Comparison of ENCODE assay signal across 18 cellular contexts in the genomic region with DNA sequence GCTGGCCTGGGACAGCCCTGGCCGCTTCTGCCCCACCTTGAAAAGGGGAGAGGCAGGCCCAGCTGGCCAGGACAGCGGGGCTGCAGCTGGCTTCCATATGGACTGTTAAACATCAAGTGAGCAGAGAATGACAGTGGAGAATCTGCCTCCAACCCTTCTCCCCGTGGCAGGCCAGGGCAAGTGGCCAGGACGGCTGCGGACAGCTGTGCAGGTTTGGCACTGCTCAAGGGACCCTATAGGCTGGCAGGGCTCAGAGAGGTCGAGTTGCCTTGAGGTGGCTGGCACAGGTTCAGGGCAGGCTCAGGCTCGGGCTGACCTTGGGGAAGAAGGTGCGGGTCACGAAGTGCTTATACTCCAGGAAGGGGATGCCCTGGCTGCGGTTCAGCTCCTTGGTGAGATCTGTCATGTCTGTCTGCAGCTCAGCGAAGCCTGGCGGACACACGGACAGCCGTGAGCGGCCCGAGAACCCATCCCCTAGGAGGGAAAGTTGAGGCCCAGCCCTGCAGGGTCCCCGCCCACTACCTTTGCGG. TPM values are rescaled to one million over a fixed set of nuclear protein-coding genes. Genes with fewer than 3 reads are reported as not detected.
DNase-seq lines count a peak whose midpoint lies in the region; ATAC-seq, FAIRE-seq and TF ChIP-seq lines count a peak whose summit lies in the region.
"Had no signal": no experiment of that assay in that cellular context is flagged by ENCODE, and none has a peak within 500 bp of the region (broad histone marks: within the 10 kb centered on the region; RNA-seq: fewer than 3 reads in every experiment).

No MANE protein-coding gene starts in this region.

- H4K20me1 ChIP-seq in H1 (replicated peaks in 1 of 2; ENCODE audit: control insufficient read depth in 1 of 2, insufficient read depth in 2 of 2, low read length in 2 of 2), result no peaks in the 10 kb centered on the region

- H3K27me3 ChIP-seq in H1 (replicated peaks in 1 of 4; ENCODE audit: control insufficient read depth in 3 of 4, extremely low read depth in 1 of 4, insufficient read depth in 3 of 4, low read length in 3 of 4), result no peaks in the 10 kb centered on the region
- H3K27me3 ChIP-seq in mesenchymal stem cell (ENCODE audit: control insufficient read depth in 1 of 2, insufficient read depth in 1 of 2, low read length in 2 of 2), result no peaks in the 10 kb centered on the region
- no peaks in the 10 kb centered on the region for H3K27me3 ChIP-seq in aorta (ENCODE audit: control insufficient read depth in 1 of 2, insufficient read depth in 2 of 2, low read length in 1 of 2)

- H4K91ac ChIP-seq in H1 (replicated peaks; ENCODE audit: insufficient read length, low read length) (no peak overlapping the region), mesenchymal stem cell (ENCODE audit: low read length) (peak overlapping the region; percentile 41)

- H3K36me3 ChIP-seq in H1 (ENCODE audit: control insufficient read depth in 2 of 4, insufficient read depth in 4 of 4, low read length in 3 of 4) (no peaks in the 10 kb centered on the region), mesenchymal stem cell (ENCODE audit: control insufficient read depth in 1 of 2, insufficient read depth in 2 of 2, low read depth in 1 of 2, low read length in 2 of 2) (peaks cover 84% of the 10 kb centered on the region in 2 experiments), urinary bladder (ENCODE audit: insufficient read depth) (peaks cover 2% of the 10 kb centered on the region), aorta (ENCODE audit: control insufficient read depth in 1 of 2, insufficient read depth in 2 of 2, low read length in 1 of 2) (peaks cover 0 to 2% of the 10 kb centered on the region in 2 donors)

- WGBS in H1 (ENCODE audit: extremely low coverage in 1 of 2, insufficient coverage in 1 of 2, insufficient read length in 1 of 2, insufficient replicate concordance in 2 of 2, low coverage in 1 of 2, low lambda C conversion rate in 2 of 2, missing lambda C conversion rate in 1 of 2), 2 experiments, result 89% methylated on average over 18 of the region's 18 CpGs; no CpG with 5 or more reads in 1 of the 2 experiments
- WGBS in mesenchymal stem cell, result 84% methylated on average over 18 of the region's 18 CpGs
- 59% methylated on average over 18 of the region's 18 CpGs for WGBS in urinary bladder
- 80 to 87% methylated on average over 16 to 18 of the region's 18 CpGs for WGBS in aorta, 2 donors

- H3K9me3 ChIP-seq in H1 (ENCODE audit: insufficient read depth in 2 of 2, low read depth in 1 of 2, low read length in 1 of 2) (no peaks in the 10 kb centered on the region), mesenchymal stem cell (ENCODE audit: control insufficient read depth, low read length) (no peaks in the 10 kb centered on the region), aorta (ENCODE audit: control insufficient read depth, low read length) (no peaks in the 10 kb centered on the region)

- H3K18ac ChIP-seq in H1 (ENCODE audit: extremely low read depth, low read length) (peak overlapping the region; percentile 60; the same call in 1 of the 2 replicates), mesenchymal stem cell (ENCODE audit: low read depth in 1 of 2, low read length in 2 of 2) (no peak overlapping the region)

- H3K23ac ChIP-seq in H1 (ENCODE audit: insufficient read length) (no peak overlapping the region), mesenchymal stem cell (ENCODE audit: low read length in 2 of 2) (no peak overlapping the region)

- H3K14ac ChIP-seq in H1 (ENCODE audit: insufficient read length) (no peak overlapping the region), mesenchymal stem cell (ENCODE audit: low read length in 2 of 2) (no peak overlapping the region)

- no peaks in the 10 kb centered on the region for H3K79me2 ChIP-seq in H1 (ENCODE audit: control insufficient read depth in 1 of 2, insufficient read depth in 2 of 2, low read length in 2 of 2)

- H3K56ac ChIP-seq in H1 (replicated peaks; ENCODE audit: insufficient read length, low read depth, low read length), result no peak overlapping the region

- H4K8ac ChIP-seq in H1 (ENCODE audit: extremely low read depth, insufficient read depth, low read length) (no peak overlapping the region; the same call in 1 of the 2 replicates), mesenchymal stem cell (ENCODE audit: low read length) (no peak overlapping the region)

- H2BK120ac ChIP-seq in H1 (replicated peaks; ENCODE audit: low read depth, low read length) (no peak overlapping the region), mesenchymal stem cell (ENCODE audit: low read depth, low read length) (no peak overlapping the region)

- no peak overlapping the region for H4K5ac ChIP-seq in H1 (ENCODE audit: insufficient read length, low read depth, low read length)

- no peak overlapping the region for H2BK15ac ChIP-seq in H1 (ENCODE audit: low read length)
- no peak overlapping the region for H2BK15ac ChIP-seq in mesenchymal stem cell (ENCODE audit: low read depth, poor library complexity, severe bottlenecking)

- TF ChIP-seq CTCF in H1 (IDR thresholded peaks at IDR 0.05; ENCODE audit: control extremely low read depth in 1 of 3, insufficient read depth in 1 of 3, low read depth in 1 of 3, low read length in 3 of 3), result no peak

- no peak for TF ChIP-seq EP300 in H1 (IDR thresholded peaks at IDR 0.05; ENCODE audit: borderline replicate concordance in 1 of 2, low read depth in 2 of 2, low read length in 2 of 2)

- H3K27ac ChIP-seq in H1 (ENCODE audit: low read depth, low read length) (no peak overlapping the region), mesenchymal stem cell (ENCODE audit: low read length, poor library complexity, severe bottlenecking) (no peak overlapping the region), urinary bladder (ENCODE audit: low read depth) (peak overlapping the region; percentile 54), aorta (ENCODE audit: low read depth in 1 of 2, low read length in 2 of 2) (no peak overlapping the region)

- POLR2A ChIA-PET in H1 (lab: Charles Lee; ENCODE audit: partially characterized antibody), result no interaction called here

- TF ChIP-seq POLR2A in H1 (IDR thresholded peaks at IDR 0.05; ENCODE audit: control extremely low read depth in 1 of 2, low read depth in 2 of 2, low read length in 2 of 2), result no peak

- no peak overlapping the region for H2AFZ ChIP-seq in H1 (ENCODE audit: low read length)
- H2AFZ ChIP-seq in mesenchymal stem cell (ENCODE audit: low read depth, low read length), result no peak overlapping the region

- no peak overlapping the region for H2BK20ac ChIP-seq in H1 (ENCODE audit: low read length)

- no peak for ATAC-seq in aorta (ENCODE audit: low FRiP score)
- ATAC-seq: activated naive CD4-positive, alpha-beta T cell treated with anti-CD3 and anti-CD28 coated beads, Interleukin-2, amount 50 U/mL, for 72 hours; activated T-cell treated with anti-CD3 and anti-CD28 coated beads, Interleukin-2, amount 50 U/mL, for 4 hours; left lobe of liver; PC-3 had no signal

- no peak for FAIRE-seq in H1 (lab: Jason Lieb, UNC)
- FAIRE-seq: bronchial epithelial cell had no signal

- H3K23me2 ChIP-seq in H1 (ENCODE audit: low read depth, low read length), result no peaks in the 10 kb centered on the region

- H3K4me1 ChIP-seq in H1 (replicated peaks in 1 of 4; ENCODE audit: control insufficient read depth in 3 of 4, insufficient read depth in 4 of 4, low read length in 3 of 4), result no peaks in the 10 kb centered on the region
- peaks cover 10% of the 10 kb centered on the region for H3K4me1 ChIP-seq in mesenchymal stem cell (ENCODE audit: control insufficient read depth, insufficient read depth, low read depth, low read length)
- H3K4me1 ChIP-seq in urinary bladder (ENCODE audit: insufficient read depth), result no peaks in the 10 kb centered on the region
- no peaks in the 10 kb centered on the region for H3K4me1 ChIP-seq in aorta (ENCODE audit: control insufficient read depth in 1 of 2, insufficient read depth in 2 of 2, low read length in 2 of 2)

- H3K4me3 ChIP-seq in H1 (ENCODE audit: extremely low read depth in 1 of 4, insufficient read depth in 2 of 4, low read depth in 3 of 4, low read length in 4 of 4) (no peak overlapping the region), mesenchymal stem cell (ENCODE audit: insufficient read depth in 1 of 2, low read depth in 1 of 2, low read length in 2 of 2) (no peak overlapping the region), urinary bladder (ENCODE audit: low read depth, low read length) (no peak overlapping the region), aorta (ENCODE audit: low read length in 2 of 2) (no peak overlapping the region)

- no peak overlapping the region for H2BK5ac ChIP-seq in H1 (ENCODE audit: low read depth, low read length)
- no peak overlapping the region for H2BK5ac ChIP-seq in mesenchymal stem cell (ENCODE audit: low read depth, low read length, poor library complexity, severe bottlenecking)

- in situ Hi-C loops in G401 (cut with HindIII; ENCODE audit: low sequenced_read_pairs), result no loop called here

- H3K4ac ChIP-seq in H1 (replicated peaks; ENCODE audit: insufficient read length, low read depth, low read length), result no peak overlapping the region
- H3K4ac ChIP-seq in mesenchymal stem cell (ENCODE audit: low read depth in 1 of 2, low read length in 2 of 2), result no peak overlapping the region

- peak; percentile 45 to 73 for DNase-seq in NCI-H524 (lab: John Stamatoyannopoulos, UW)
- no peak for DNase-seq in H1 (ENCODE audit: low read depth in 1 of 2, low spot score in 2 of 2)
- no peak for DNase-seq in mesenchymal stem cell
- DNase-seq in aorta, result no peak
- no peak for DNase-seq in G401 (ENCODE audit: low spot score)
- DNase-seq in stimulated activated naive CD4-positive, alpha-beta T cell (lab: John Stamatoyannopoulos, UW), result no peak
- DNase-seq: activated CD4-positive, alpha-beta memory T cell treated with anti-CD3 and anti-CD28 coated beads for 36 hours; activated T-cell treated with anti-CD3 and anti-CD28 coated beads, Interleukin-2, amount 50 U/mL, for 4 hours; effector CD8-positive, alpha-beta T cell; NCI-H526 treated with DMSO at 0.1 percent for 48 hours; nephron progenitor cell; PC-3 had no signal

- CTCF ChIA-PET in H1 (lab: Charles Lee; ENCODE audit: partially characterized antibody), result interaction anchor here (0.9 to 4.3 kb wide), 9 partner anchors 9 to 92 kb away, joined by 3 to 20 read pairs (median 5); no protein-coding TSS in a partner anchor

- intact Hi-C loops in aorta (cut with DNase I), result no loop called here

- H2AK5ac ChIP-seq in H1 (ENCODE audit: low read depth, low read length), result no peak overlapping the region
- H2AK5ac ChIP-seq in mesenchymal stem cell (ENCODE audit: low read length, severe bottlenecking), result no peak overlapping the region

- H3K9ac ChIP-seq in H1 (replicated peaks in 1 of 4; ENCODE audit: extremely low read depth in 1 of 4, low read depth in 3 of 4, low read length in 3 of 4), result no peak overlapping the region
- H3K9ac ChIP-seq in mesenchymal stem cell (ENCODE audit: low read length), result no peak overlapping the region

- no peaks in the 10 kb centered on the region for H3K79me1 ChIP-seq in H1 (ENCODE audit: low read depth, low read length)
- H3K79me1 ChIP-seq in mesenchymal stem cell (replicated peaks; ENCODE audit: low read length, poor library complexity, severe bottlenecking), result peaks cover 2% of the 10 kb centered on the region

- H3K4me2 ChIP-seq in H1 (ENCODE audit: insufficient read depth in 1 of 2, low read depth in 2 of 2, low read length in 2 of 2) (no peak overlapping the region), mesenchymal stem cell (ENCODE audit: low read length, poor library complexity, severe bottlenecking) (no peak overlapping the region)

- no peak for TF ChIP-seq RAD21 in H1 (IDR thresholded peaks at IDR 0.05 in 1 of 2, conservative IDR thresholded peaks at IDR 0.05 in 1 of 2; ENCODE audit: low read depth in 2 of 2, low read length in 2 of 2)

- H2BK12ac ChIP-seq in H1 (ENCODE audit: low read depth, low read length) (no peak overlapping the region), mesenchymal stem cell (ENCODE audit: low read length in 2 of 2) (no peak overlapping the region)

RNA-seq across cellular contexts. Expression of a gene that starts 24.3 kb away (rescaled TPM):
- total RNA-seq in H1 (2021; fragmentation: NEBNext Ultra II Directional; extraction: Animal tissue kit (Norgen Biotek cat#: 25700)), result not detected in 2 replicates
- polyA plus RNA-seq in H1 (2011; rRNA removed), result not detected in 2 replicates
- polyA plus RNA-seq in H1 (2011; cell fraction: cytosol; rRNA removed), result not detected
- polyA plus RNA-seq in H1 (2011; cell fraction: nucleus; rRNA removed), result not detected
- not detected in 4 replicates for polyA plus RNA-seq in H1 (2012, experiment 1 of 2)
- polyA plus RNA-seq in H1 (2012, experiment 2 of 2), result not detected
- not detected for polyA plus RNA-seq in H1 (2013, experiment 1 of 2)
- not detected for polyA plus RNA-seq in H1 (2013, experiment 2 of 2)
- not detected in 2 replicates for polyA minus RNA-seq in H1 (2011; rRNA and poly(A)+ RNA removed)
- not detected for polyA minus RNA-seq in H1 (2011; cell fraction: cytosol; rRNA and poly(A)+ RNA removed)
- polyA minus RNA-seq in H1 (2011; cell fraction: nucleus; rRNA and poly(A)+ RNA removed), result not detected
- polyA plus RNA-seq in mesenchymal stem cell (2013, experiment 1 of 2), result not detected
- polyA plus RNA-seq in mesenchymal stem cell (2013, experiment 2 of 2), result not detected
- total RNA-seq in urinary bladder, result not detected
- polyA plus RNA-seq in urinary bladder, result not detected
- not detected for total RNA-seq in aorta
- polyA plus RNA-seq in aorta, result not detected
- not detected in 2 replicates for total RNA-seq in G401 (2014; rRNA removed; shearing (Covaris generic))
- total RNA-seq: activated CD4-positive, alpha-beta memory T cell treated with anti-CD3 and anti-CD28 coated beads for 36 hours; activated naive CD4-positive, alpha-beta T cell treated with anti-CD3 and anti-CD28 coated beads, Interleukin-2, amount 50 U/mL, for 72 hours; activated T-cell treated with anti-CD3 and anti-CD28 coated beads, Interleukin-2, amount 50 U/mL, for 4 hours; bronchial epithelial cell; left lobe of liver; PC-3; renal cortical epithelial cell had no signal
- polyA plus RNA-seq: BJ had no signal

RNA-seq across cellular contexts. Expression of a gene that starts 38.8 kb away (rescaled TPM):
- total RNA-seq in H1 (2021; fragmentation: NEBNext Ultra II Directional; extraction: Animal tissue kit (Norgen Biotek cat#: 25700)), result not detected in 2 replicates
- polyA plus RNA-seq in H1 (2011; rRNA removed) (not detected in 2 replicates), urinary bladder (not detected), aorta (not detected)
- not detected for polyA plus RNA-seq in H1 (2011; cell fraction: cytosol; rRNA removed)
- not detected for polyA plus RNA-seq in H1 (2011; cell fraction: nucleus; rRNA removed)
- not detected in 4 replicates for polyA plus RNA-seq in H1 (2012, experiment 1 of 2)
- not detected for polyA plus RNA-seq in H1 (2012, experiment 2 of 2)
- not detected for polyA plus RNA-seq in H1 (2013, experiment 1 of 2)
- polyA plus RNA-seq in H1 (2013, experiment 2 of 2), result not detected
- polyA minus RNA-seq in H1 (2011; rRNA and poly(A)+ RNA removed), result not detected in 2 replicates
- polyA minus RNA-seq in H1 (2011; cell fraction: cytosol; rRNA and poly(A)+ RNA removed), result not detected
- polyA minus RNA-seq in H1 (2011; cell fraction: nucleus; rRNA and poly(A)+ RNA removed), result 0.20 TPM
- polyA plus RNA-seq in mesenchymal stem cell (2013, experiment 1 of 2), result not detected
- polyA plus RNA-seq in mesenchymal stem cell (2013, experiment 2 of 2), result not detected
- total RNA-seq in urinary bladder (not detected), aorta (under 1 TPM in 1 of 2 donors, not detected in 1; 0.15 TPM)
- total RNA-seq in G401 (2014; rRNA removed; shearing (Covaris generic)), result not detected in 2 replicates
- total RNA-seq: activated CD4-positive, alpha-beta memory T cell treated with anti-CD3 and anti-CD28 coated beads for 36 hours; activated naive CD4-positive, alpha-beta T cell treated with anti-CD3 and anti-CD28 coated beads, Interleukin-2, amount 50 U/mL, for 72 hours; activated T-cell treated with anti-CD3 and anti-CD28 coated beads, Interleukin-2, amount 50 U/mL, for 4 hours; bronchial epithelial cell; left lobe of liver; PC-3; renal cortical epithelial cell had no signal
- polyA plus RNA-seq: BJ had no signal

RNA-seq across cellular contexts. Expression of a gene that starts 39.2 kb away (rescaled TPM):
- 60.2 and 66.4 TPM in 2 replicates for total RNA-seq in H1 (2021; fragmentation: NEBNext Ultra II Directional; extraction: Animal tissue kit (Norgen Biotek cat#: 25700))
- 17.7 and 21.7 TPM in 2 replicates for polyA plus RNA-seq in H1 (2011; rRNA removed)
- polyA plus RNA-seq in H1 (2011; cell fraction: cytosol; rRNA removed), result 18.6 TPM
- polyA plus RNA-seq in H1 (2011; cell fraction: nucleus; rRNA removed), result 82.4 TPM
- 31.8 to 69.1 TPM (median 54.8 TPM) in 4 replicates for polyA plus RNA-seq in H1 (2012, experiment 1 of 2)
- 41.9 TPM for polyA plus RNA-seq in H1 (2012, experiment 2 of 2)
- polyA plus RNA-seq in H1 (2013, experiment 1 of 2), result 103 TPM
- polyA plus RNA-seq in H1 (2013, experiment 2 of 2), result 99.8 TPM
- 28.1 and 28.5 TPM in 2 replicates for polyA minus RNA-seq in H1 (2011; rRNA and poly(A)+ RNA removed)
- polyA minus RNA-seq in H1 (2011; cell fraction: cytosol; rRNA and poly(A)+ RNA removed), result 23.0 TPM
- polyA minus RNA-seq in H1 (2011; cell fraction: nucleus; rRNA and poly(A)+ RNA removed), result 22.9 TPM
- polyA plus RNA-seq in mesenchymal stem cell (2013, experiment 1 of 2), result 288 TPM
- polyA plus RNA-seq in mesenchymal stem cell (2013, experiment 2 of 2), result 288 TPM
- 126 TPM for total RNA-seq in urinary bladder
- polyA plus RNA-seq in urinary bladder, result 70.3 TPM
- total RNA-seq in aorta, result 100 to 1,000 TPM; 176 to 358 TPM
- 100 to 1,000 TPM in 1 of 2 donors, 10 to 100 TPM in 1; 55.5 to 149 TPM for polyA plus RNA-seq in aorta
- total RNA-seq in G401 (2014; rRNA removed; shearing (Covaris generic)), result 21.2 and 54.7 TPM in 2 replicates

Comparison
In these comparisons a context has a peak if more than half of its experiments do, and no peak if none do; other contexts are left out.
1. DNase-seq: peak in NCI-H524 (2 of 2); none in H1 (0 of 2), mesenchymal stem cell (single experiment), aorta (0 of 2), G401 (single experiment) and stimulated activated naive CD4-positive, alpha-beta T cell (0 of 6).